In genomic region chr6:11139051-11139960, GRCh38 we compare ENCODE assay signal across 11 cellular contexts. TPM values are rescaled to one million over a fixed set of nuclear protein-coding genes. Genes with fewer than 3 reads are reported as not detected.
DNase-seq lines count a peak whose midpoint lies in the region; ATAC-seq, FAIRE-seq and TF ChIP-seq lines count a peak whose summit lies in the region.
"Had no signal": no experiment of that assay in that cellular context is flagged by ENCODE, and none has a peak within 500 bp of the region (broad histone marks: within the 10 kb centered on the region; RNA-seq: fewer than 3 reads in every experiment).

No MANE protein-coding gene starts in this region.

- CTCF ChIA-PET in GM12878 (lab: Yijun Ruan, JAX): interaction anchor here (0.7 to 1.2 kb wide), 4 partner anchors 356 to 437 kb away, joined by 3 to 7 read pairs (median 5); no protein-coding TSS in a partner anchor

- intact Hi-C loops in GM12878 (cut with micrococcal nuclease; ENCODE audit: unreplicated experiment): no loop called here
- intact Hi-C loops in ascending aorta (cut with DNase I): no loop called here

- no peak overlapping the region for H3K4me2 ChIP-seq in GM12878 (ENCODE audit: control insufficient read depth, insufficient read depth)

- peaks cover 5% of the 10 kb centered on the region; the same call in 1 of the 2 replicates for H3K4me1 ChIP-seq in GM12878 (ENCODE audit: control insufficient read depth, insufficient read depth, low read length)
- H3K4me1 ChIP-seq in ascending aorta: no peaks in the 10 kb centered on the region
- H3K4me1 ChIP-seq: HAP-1 had no signal

- H3K27me3 ChIP-seq in GM12878 (replicated peaks in 1 of 2; ENCODE audit: control insufficient read depth in 2 of 2, insufficient read depth in 2 of 2, low read length in 1 of 2) (no peaks in the 10 kb centered on the region), ascending aorta (no peaks in the 10 kb centered on the region)

- no peaks in the 10 kb centered on the region for H3K9me3 Mint-ChIP-seq in activated T-cell treated with anti-CD3 and anti-CD28 coated beads, Interleukin-2, amount 50 U/mL, for 24 hours
- H3K9me3 Mint-ChIP-seq in stimulated activated memory B cell treated with anti-CD40 and anti-IgM and Interleukin-4, amounts not matched to agents 10 μg/mL and 1 μg/mL and 100 μg/mL, for 72 hours: no peaks in the 10 kb centered on the region

- no peak overlapping the region for H3K27ac ChIP-seq in GM12878 (ENCODE audit: control insufficient read depth, insufficient read depth)
- H3K27ac ChIP-seq in ascending aorta: no peak overlapping the region

- FAIRE-seq in GM12878 (lab: Jason Lieb, UNC): no peak
- FAIRE-seq: colon had no signal

- SMC1A ChIA-PET in GM12878 (lab: Charles Lee; ENCODE audit: uncharacterized antibody, unreplicated experiment): interaction anchor here (0.6 to 1.9 kb wide), 5 partner anchors 12 to 436 kb away, joined by 3 to 7 read pairs (median 3); no protein-coding TSS in a partner anchor

- H3K4me3 ChIP-seq in GM12878 (no peak overlapping the region), ascending aorta (no peak overlapping the region)
- H3K4me3 ChIP-seq: HAP-1 had no signal

- no peak for TF ChIP-seq POLR2A in GM12878 (IDR thresholded peaks at IDR 0.05; ENCODE audit: low read depth, low read length)

- no peak overlapping the region for H3K4me3 Mint-ChIP-seq in activated T-cell treated with anti-CD3 and anti-CD28 coated beads, Interleukin-2, amount 50 U/mL, for 24 hours
- no peak overlapping the region for H3K4me3 Mint-ChIP-seq in stimulated activated memory B cell treated with anti-CD40 and anti-IgM and Interleukin-4, amounts not matched to agents 10 μg/mL and 1 μg/mL and 100 μg/mL, for 72 hours

- in situ Hi-C loops in GM12878 (cut with MboI): no loop called here

- peak overlapping the region; percentile 50 for H3K27ac Mint-ChIP-seq in activated T-cell treated with anti-CD3 and anti-CD28 coated beads, Interleukin-2, amount 50 U/mL, for 24 hours
- peak overlapping the region; percentile 60 for H3K27ac Mint-ChIP-seq in stimulated activated memory B cell treated with anti-CD40 and anti-IgM and Interleukin-4, amounts not matched to agents 10 μg/mL and 1 μg/mL and 100 μg/mL, for 72 hours

- peaks cover 25% of the 10 kb centered on the region for H3K36me3 Mint-ChIP-seq in activated T-cell treated with anti-CD3 and anti-CD28 coated beads, Interleukin-2, amount 50 U/mL, for 24 hours (ENCODE audit: low read depth)
- peaks cover 14% of the 10 kb centered on the region for H3K36me3 Mint-ChIP-seq in stimulated activated memory B cell treated with anti-CD40 and anti-IgM and Interleukin-4, amounts not matched to agents 10 μg/mL and 1 μg/mL and 100 μg/mL, for 72 hours

- no peaks in the 10 kb centered on the region for H3K27me3 Mint-ChIP-seq in activated T-cell treated with anti-CD3 and anti-CD28 coated beads, Interleukin-2, amount 50 U/mL, for 24 hours
- H3K27me3 Mint-ChIP-seq in stimulated activated memory B cell treated with anti-CD40 and anti-IgM and Interleukin-4, amounts not matched to agents 10 μg/mL and 1 μg/mL and 100 μg/mL, for 72 hours: no peaks in the 10 kb centered on the region

- no TSS peak for BruUV-seq in GM12878 (replicated peaks; lab: Mats Ljungman, UMichigan)

- RAD21 ChIA-PET in GM12878 (lab: Charles Lee; ENCODE audit: unreplicated experiment): interaction anchor here (2.7 kb wide), 1 partner anchor 356 kb away, joined by 19 read pairs; no protein-coding TSS in a partner anchor

- no peak for TF ChIP-seq RAD21 in GM12878 (IDR thresholded peaks at IDR 0.05; ENCODE audit: insufficient read depth, low read depth, low read length)

- ATAC-seq in HG03432 (IDR thresholded peaks at IDR 0.05; ENCODE audit: unreplicated experiment): peak; percentile 53
- ATAC-seq in GM12878: peak; percentile 80
- ATAC-seq in stimulated activated memory B cell treated with anti-CD40 and anti-IgM and Interleukin-4, amounts not matched to agents 10 μg/mL and 1 μg/mL and 100 μg/mL, for 72 hours: peak; percentile 89
- no peak for ATAC-seq in HG02938 (IDR thresholded peaks at IDR 0.05; ENCODE audit: unreplicated experiment)

- WGBS in GM12878 (ENCODE audit: insufficient coverage, insufficient replicate concordance, low lambda C conversion rate, missing lambda C conversion rate): 64% methylated on average over 3 of the region's 3 CpGs

- no peak overlapping the region for H3K9ac ChIP-seq in GM12878 (ENCODE audit: control insufficient read depth, insufficient read depth, low read length)

- DNase-seq in activated T-cell treated with anti-CD3 and anti-CD28 coated beads, Interleukin-2, amount 50 U/mL, for 24 hours: no peak
- no peak for DNase-seq in activated T-cell treated with anti-CD3 and anti-CD28 coated beads, Interleukin-2, amount 50 U/mL, for 1 hour
- DNase-seq in GM12878 (ENCODE audit: low read depth, low spot score) (no peak), dermis blood vessel endothelial cell (no peak), ascending aorta (ENCODE audit: low spot score in 2 of 2) (no peak)

- no peaks in the 10 kb centered on the region for H3K79me2 ChIP-seq in GM12878 (ENCODE audit: control insufficient read depth, insufficient read depth, low read length)

- peaks cover 25% of the 10 kb centered on the region for H3K4me1 Mint-ChIP-seq in activated T-cell treated with anti-CD3 and anti-CD28 coated beads, Interleukin-2, amount 50 U/mL, for 24 hours (ENCODE audit: low read depth)
- H3K4me1 Mint-ChIP-seq in stimulated activated memory B cell treated with anti-CD40 and anti-IgM and Interleukin-4, amounts not matched to agents 10 μg/mL and 1 μg/mL and 100 μg/mL, for 72 hours: peaks cover 22% of the 10 kb centered on the region

- no peaks in the 10 kb centered on the region for H4K20me1 ChIP-seq in GM12878 (ENCODE audit: control insufficient read depth, insufficient read depth)

- no peaks in the 10 kb centered on the region for H3K9me3 ChIP-seq in GM12878 (replicated peaks; ENCODE audit: control insufficient read depth, insufficient read depth, low read length)
- H3K9me3 ChIP-seq in ascending aorta: no peaks in the 10 kb centered on the region
- H3K9me3 ChIP-seq: HAP-1 had no signal

- no peak overlapping the region for H2AFZ ChIP-seq in GM12878 (ENCODE audit: control insufficient read depth, low read depth, low read length)

- H3K36me3 ChIP-seq in GM12878 (ENCODE audit: control insufficient read depth in 2 of 2, insufficient read depth in 2 of 2, low read length in 1 of 2) (peaks cover 5 to 7% of the 10 kb centered on the region in 2 experiments), ascending aorta (peaks cover 8 to 16% of the 10 kb centered on the region in 2 donors)

- TF ChIP-seq CTCF in GM12878 (IDR thresholded peaks at IDR 0.05 in 2 of 3, conservative IDR thresholded peaks at IDR 0.05 in 1 of 3; ENCODE audit: control insufficient read depth in 2 of 3, extremely low read depth in 1 of 3, insufficient read depth in 1 of 3, low read depth in 3 of 3, low read length in 3 of 3) (no peak), ascending aorta (IDR thresholded peaks at IDR 0.05) (no peak)

- TF ChIP-seq EP300 in GM12878 (IDR thresholded peaks at IDR 0.05; ENCODE audit: borderline replicate concordance in 1 of 2, control insufficient read depth in 1 of 2, low read depth in 2 of 2, low read length in 2 of 2): 0 out of 4 replicates have a peak, but pooled peaks of 1 of the 2 experiments have one; percentile 36

- POLR2A ChIA-PET in GM12878 (lab: Charles Lee): interaction anchor here (0.9 kb wide), 1 partner anchor 443 kb away, joined by 3 read pairs; no protein-coding TSS in a partner anchor

TF ChIP-seq in GM12878, 131 proteins besides CTCF, POLR2A, EP300 and RAD21 (continues in another document):
- TF ChIP-seq RUNX3 (IDR thresholded peaks at IDR 0.05; ENCODE audit: low read length): peak; percentile 37; the same call in 1 of the 2 replicates
- no peak for TF ChIP-seq ESRRA (IDR thresholded peaks at IDR 0.05; ENCODE audit: low read length)
- TF ChIP-seq ATF7 (IDR thresholded peaks at IDR 0.05; ENCODE audit: low read depth): peak; percentile 72
- peak; percentile 55; the same call in 1 of the 2 replicates for TF ChIP-seq EED (IDR thresholded peaks at IDR 0.05; ENCODE audit: low read depth)

RNA-seq across cellular contexts. Expression of gene ERVFRD-1, which starts 27.8 kb away (rescaled TPM):
- not detected in 2 replicates for total RNA-seq in GM12878 (2013; cell fraction: nucleolus; rRNA removed)
- not detected in 2 replicates for total RNA-seq in GM12878 (2014; rRNA removed)
- total RNA-seq in GM12878 (2014; rRNA removed; fragmentation: Illumina TruSeq; extraction: Trizol): not detected in 2 replicates
- total RNA-seq in GM12878 (2021): not detected in 2 replicates
- polyA plus RNA-seq in GM12878 (2011; ENCODE audit: low read depth): not detected
- not detected in 2 replicates for polyA plus RNA-seq in GM12878 (2011; rRNA removed)
- not detected in 2 replicates for polyA plus RNA-seq in GM12878 (2011; cell fraction: cytosol; rRNA removed)
- not detected in 2 replicates for polyA plus RNA-seq in GM12878 (2011; cell fraction: nucleus; rRNA removed)
- 0.11 and 0.12 TPM in 2 replicates for polyA plus RNA-seq in GM12878 (2012)
- polyA plus RNA-seq in GM12878 (2014; fragmentation: Illumina TruSeq; extraction: Trizol): 0.03 and 0.06 TPM in 2 replicates
- not detected for polyA plus RNA-seq in GM12878 (2014; fragmentation: Nextera tagmentation; extraction: Ambion mirVana)
- not detected in 2 replicates for polyA plus RNA-seq in GM12878 (2014; rRNA removed)
- under 1 TPM; 0.07 to 0.11 TPM for polyA plus RNA-seq in GM12878 (2016; fragmentation: Nextera tagmentation; extraction: Ambion mirVana)
- not detected in 2 replicates for polyA minus RNA-seq in GM12878 (2011; rRNA and poly(A)+ RNA removed)
- not detected in 2 replicates for polyA minus RNA-seq in GM12878 (2011; cell fraction: cytosol; rRNA and poly(A)+ RNA removed)
- polyA minus RNA-seq in GM12878 (2011; cell fraction: nucleus; rRNA and poly(A)+ RNA removed): not detected in 2 replicates
- total RNA-seq in dermis blood vessel endothelial cell: under 0.01 and 0.05 TPM in 2 replicates
- total RNA-seq in ascending aorta: not detected
- total RNA-seq: HT1080 had no signal

RNA-seq across cellular contexts. Expression of gene SMIM13, which starts 45.7 kb away (rescaled TPM):
- 10.3 and 10.8 TPM in 2 replicates for total RNA-seq in GM12878 (2013; cell fraction: nucleolus; rRNA removed)
- total RNA-seq in GM12878 (2014; rRNA removed) (5.1 and 7.2 TPM in 2 replicates), GM12878 (2014; rRNA removed; fragmentation: Illumina TruSeq; extraction: Trizol) (4.6 and 5.1 TPM in 2 replicates), GM12878 (2021) (6.6 and 8.5 TPM in 2 replicates), dermis blood vessel endothelial cell (14.6 and 20.2 TPM in 2 replicates), ascending aorta (2.3 TPM)
- polyA plus RNA-seq in GM12878 (2011; ENCODE audit: low read depth): 2.1 TPM
- polyA plus RNA-seq in GM12878 (2011; rRNA removed) (4.3 and 5.5 TPM in 2 replicates), GM12878 (2014; fragmentation: Illumina TruSeq; extraction: Trizol) (4.8 and 5.6 TPM in 2 replicates), GM12878 (2014; fragmentation: Nextera tagmentation; extraction: Ambion mirVana) (1 to 10 TPM; 2.0 to 3.2 TPM), GM12878 (2014; rRNA removed) (3.5 and 4.6 TPM in 2 replicates), GM12878 (2016; fragmentation: Nextera tagmentation; extraction: Ambion mirVana) (1 to 10 TPM; 4.4 to 5.1 TPM)
- polyA plus RNA-seq in GM12878 (2011; cell fraction: cytosol; rRNA removed): 2.0 and 2.1 TPM in 2 replicates
- polyA plus RNA-seq in GM12878 (2011; cell fraction: nucleus; rRNA removed): 2.9 and 4.2 TPM in 2 replicates
- 2.8 and 3.6 TPM in 2 replicates for polyA plus RNA-seq in GM12878 (2012)
- 2.6 and 3.3 TPM in 2 replicates for polyA minus RNA-seq in GM12878 (2011; rRNA and poly(A)+ RNA removed)
- polyA minus RNA-seq in GM12878 (2011; cell fraction: cytosol; rRNA and poly(A)+ RNA removed): 1.3 and 2.2 TPM in 2 replicates
- polyA minus RNA-seq in GM12878 (2011; cell fraction: nucleus; rRNA and poly(A)+ RNA removed): 2.5 and 4.7 TPM in 2 replicates
